In the genomic region with DNA sequence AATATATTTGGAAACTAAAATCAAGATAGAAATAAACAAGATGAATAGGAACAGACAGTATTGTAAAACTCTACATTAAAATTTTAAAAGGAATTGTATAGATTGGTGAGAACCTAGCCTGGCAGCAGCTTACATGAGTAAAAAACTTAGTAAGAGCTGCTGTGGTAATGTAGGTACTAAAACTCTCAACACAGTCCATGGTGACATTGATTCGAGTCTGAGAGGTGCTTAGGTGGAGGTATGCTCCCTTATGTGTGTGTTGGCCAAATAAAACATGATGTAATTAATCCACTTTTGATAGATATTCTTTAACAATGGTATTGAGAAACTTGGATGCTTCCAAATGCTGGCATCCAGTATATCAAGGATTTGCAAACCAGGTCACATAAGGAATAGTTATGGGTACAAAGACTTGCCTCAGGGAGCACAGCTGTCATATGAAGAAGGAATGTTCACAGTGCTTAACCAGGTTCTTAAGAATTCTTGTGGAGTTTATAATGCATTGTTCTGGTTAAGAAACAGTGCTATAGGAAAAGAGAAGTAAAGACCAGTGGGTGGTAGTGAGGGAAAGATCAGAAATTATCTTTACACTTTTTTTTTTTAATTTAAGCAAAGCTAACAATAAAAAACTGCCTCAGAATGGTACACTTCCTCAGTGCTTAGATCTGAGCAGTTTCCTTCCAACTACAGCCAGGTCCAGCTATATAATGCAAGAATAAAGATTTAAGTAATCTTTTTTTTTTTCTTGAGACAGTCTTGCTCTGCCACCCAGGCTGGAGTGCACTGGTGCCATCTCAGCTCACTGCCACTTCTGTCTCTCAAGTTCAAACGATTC, we compare ENCODE assay signal across 11 cellular contexts. TPM values are rescaled to one million over a fixed set of nuclear protein-coding genes. Genes with fewer than 3 reads are reported as not detected.
A peak's percentile ranks its signal among the peaks of the same experiment; 100 is the strongest.
DNase-seq lines count a peak whose midpoint lies in the region; ATAC-seq, FAIRE-seq and TF ChIP-seq lines count a peak whose summit lies in the region.
"Had no signal": no experiment of that assay in that cellular context is flagged by ENCODE, and none has a peak within 500 bp of the region (broad histone marks: within the 10 kb centered on the region; RNA-seq: fewer than 3 reads in every experiment).

No MANE protein-coding gene starts in this region.

- DNase-seq in activated T-cell treated with anti-CD3 and anti-CD28 coated beads, Interleukin-2, amount 50 U/mL, for 24 hours: no peak
- DNase-seq in activated T-cell treated with anti-CD3 and anti-CD28 coated beads for 4 hours: no peak
- DNase-seq in endothelial cell (ENCODE audit: low spot score): no peak
- no peak for DNase-seq in stimulated activated naive B cell treated with anti-CD40 and anti-IgM and Interleukin-4, amounts not matched to agents 10 μg/mL and 1 μg/mL and 100 μg/mL, for 72 hours
- DNase-seq in amygdala (lab: John Stamatoyannopoulos, UW): no peak
- DNase-seq in small intestine: no peak
- DNase-seq in HEK293T (ENCODE audit: extremely low spot score): no peak
- DNase-seq: activated CD8-positive, alpha-beta memory T cell treated with anti-CD3 and anti-CD28 coated beads, Interleukin-2, amount 10 ng/mL, durations not matched to agents 7 days and 5 days; NCI-H187 treated with DMSO at 0.1 percent for 48 hours had no signal

- no peaks in the 10 kb centered on the region for H3K9me3 ChIP-seq in small intestine (ENCODE audit: control insufficient read depth, low read depth)

- H3K27ac ChIP-seq in small intestine (ENCODE audit: low read depth in 1 of 2, low read length in 1 of 2): no peak overlapping the region

- peaks cover 67% of the 10 kb centered on the region for H3K36me3 Mint-ChIP-seq in activated T-cell treated with anti-CD3 and anti-CD28 coated beads, Interleukin-2, amount 50 U/mL, for 24 hours (ENCODE audit: low read depth)
- H3K36me3 Mint-ChIP-seq in endothelial cell (ENCODE audit: low read depth, unreplicated experiment): peaks cover 25% of the 10 kb centered on the region
- H3K36me3 Mint-ChIP-seq in stimulated activated naive B cell treated with anti-CD40 and anti-IgM and Interleukin-4, amounts not matched to agents 10 μg/mL and 1 μg/mL and 100 μg/mL, for 72 hours: peaks cover 39 to 54% of the 10 kb centered on the region in 2 donors

- H3K9me3 Mint-ChIP-seq in activated T-cell treated with anti-CD3 and anti-CD28 coated beads, Interleukin-2, amount 50 U/mL, for 24 hours: peaks cover 6% of the 10 kb centered on the region
- no peaks in the 10 kb centered on the region for H3K9me3 Mint-ChIP-seq in endothelial cell (ENCODE audit: unreplicated experiment)
- peaks cover 5 to 7% of the 10 kb centered on the region in 2 donors for H3K9me3 Mint-ChIP-seq in stimulated activated naive B cell treated with anti-CD40 and anti-IgM and Interleukin-4, amounts not matched to agents 10 μg/mL and 1 μg/mL and 100 μg/mL, for 72 hours

- H3K36me3 ChIP-seq in small intestine (ENCODE audit: control insufficient read depth in 2 of 2, insufficient read depth in 2 of 2, low read length in 2 of 2): peaks cover 0 to 2% of the 10 kb centered on the region in 2 donors

- H3K4me3 ChIP-seq in small intestine (ENCODE audit: low read depth in 1 of 2, low read length in 2 of 2): no peak overlapping the region

- H3K4me3 Mint-ChIP-seq in activated T-cell treated with anti-CD3 and anti-CD28 coated beads, Interleukin-2, amount 50 U/mL, for 24 hours: no peak overlapping the region
- H3K4me3 Mint-ChIP-seq in endothelial cell (ENCODE audit: unreplicated experiment): peak overlapping the region; percentile 65
- H3K4me3 Mint-ChIP-seq in stimulated activated naive B cell treated with anti-CD40 and anti-IgM and Interleukin-4, amounts not matched to agents 10 μg/mL and 1 μg/mL and 100 μg/mL, for 72 hours: peak overlapping the region; percentile 23 to 51
- H3K4me3 Mint-ChIP-seq: activated CD8-positive, alpha-beta memory T cell treated with anti-CD3 and anti-CD28 coated beads, Interleukin-2, amount 10 ng/mL, durations not matched to agents 7 days and 5 days had no signal

- no peaks in the 10 kb centered on the region for H3K27me3 ChIP-seq in small intestine (ENCODE audit: control insufficient read depth in 2 of 2, insufficient read depth in 2 of 2, low read length in 2 of 2)

- peak overlapping the region; percentile 70 for H3K27ac Mint-ChIP-seq in activated T-cell treated with anti-CD3 and anti-CD28 coated beads, Interleukin-2, amount 50 U/mL, for 24 hours
- H3K27ac Mint-ChIP-seq in endothelial cell (ENCODE audit: unreplicated experiment): no peak overlapping the region
- H3K27ac Mint-ChIP-seq in stimulated activated naive B cell treated with anti-CD40 and anti-IgM and Interleukin-4, amounts not matched to agents 10 μg/mL and 1 μg/mL and 100 μg/mL, for 72 hours: peak overlapping the region; percentile 56
- H3K27ac Mint-ChIP-seq: activated CD8-positive, alpha-beta memory T cell treated with anti-CD3 and anti-CD28 coated beads, Interleukin-2, amount 10 ng/mL, durations not matched to agents 7 days and 5 days had no signal

- CTCF ChIA-PET in HEK293T (lab: Yijun Ruan, JAX): no interaction called here

- peaks cover 65% of the 10 kb centered on the region for H3K4me1 Mint-ChIP-seq in activated T-cell treated with anti-CD3 and anti-CD28 coated beads, Interleukin-2, amount 50 U/mL, for 24 hours (ENCODE audit: low read depth)
- peaks cover 8% of the 10 kb centered on the region for H3K4me1 Mint-ChIP-seq in endothelial cell (ENCODE audit: unreplicated experiment)
- peaks cover 31 to 60% of the 10 kb centered on the region in 2 donors for H3K4me1 Mint-ChIP-seq in stimulated activated naive B cell treated with anti-CD40 and anti-IgM and Interleukin-4, amounts not matched to agents 10 μg/mL and 1 μg/mL and 100 μg/mL, for 72 hours

- TF ChIP-seq CTCF in endothelial cell (IDR thresholded peaks at IDR 0.05; ENCODE audit: unreplicated experiment): no peak

- WGBS in small intestine, 3 donors: 85 to 93% (median 86%) methylated on average over 2 of the region's 2 CpGs

- no peaks in the 10 kb centered on the region for H3K4me1 ChIP-seq in small intestine (ENCODE audit: control insufficient read depth in 2 of 2, insufficient read depth in 1 of 2, low read depth in 1 of 2, low read length in 1 of 2)

- POLR2A ChIA-PET in HEK293T (lab: Yijun Ruan, JAX): no interaction called here

- no peaks in the 10 kb centered on the region for H3K27me3 Mint-ChIP-seq in activated T-cell treated with anti-CD3 and anti-CD28 coated beads, Interleukin-2, amount 50 U/mL, for 24 hours
- H3K27me3 Mint-ChIP-seq in endothelial cell (ENCODE audit: unreplicated experiment): no peaks in the 10 kb centered on the region
- no peaks in the 10 kb centered on the region for H3K27me3 Mint-ChIP-seq in stimulated activated naive B cell treated with anti-CD40 and anti-IgM and Interleukin-4, amounts not matched to agents 10 μg/mL and 1 μg/mL and 100 μg/mL, for 72 hours
- H3K27me3 Mint-ChIP-seq: activated CD8-positive, alpha-beta memory T cell treated with anti-CD3 and anti-CD28 coated beads, Interleukin-2, amount 10 ng/mL, durations not matched to agents 7 days and 5 days had no signal

- no peak for FAIRE-seq in small intestine (lab: Jason Lieb, UNC)
- FAIRE-seq: bronchial epithelial cell had no signal

- peak; percentile 28 for ATAC-seq in HG03280 (IDR thresholded peaks at IDR 0.05; ENCODE audit: unreplicated experiment)
- ATAC-seq in stimulated activated naive B cell treated with anti-CD40 and anti-IgM and Interleukin-4, amounts not matched to agents 10 μg/mL and 1 μg/mL and 100 μg/mL, for 72 hours (replicated peaks): peak; percentile 68 to 71
- ATAC-seq: activated CD8-positive, alpha-beta memory T cell treated with anti-CD3 and anti-CD28 coated beads, Interleukin-2, amount 10 ng/mL, durations not matched to agents 7 days and 5 days had no signal

TF ChIP-seq in HEK293T, 16 proteins besides CTCF, POLR2A, EP300 and RAD21:
- TF ChIP-seq NFRKB (IDR thresholded peaks at IDR 0.05): no peak
- no peak for TF ChIP-seq TARDBP (IDR thresholded peaks at IDR 0.05)
- TF ChIP-seq BHLHE40 (IDR thresholded peaks at IDR 0.05; ENCODE audit: borderline replicate concordance): no peak
- no peak for TF ChIP-seq LEF1 (IDR thresholded peaks at IDR 0.05; ENCODE audit: borderline replicate concordance)
- no peak for TF ChIP-seq SUZ12 (IDR thresholded peaks at IDR 0.05)
- TF ChIP-seq FOXA1 (IDR thresholded peaks at IDR 0.05): no peak
- no peak for TF ChIP-seq L3MBTL2 (conservative IDR thresholded peaks at IDR 0.05)
- TF ChIP-seq ARNT (IDR thresholded peaks at IDR 0.05): no peak
- no peak for TF ChIP-seq SP1 (IDR thresholded peaks at IDR 0.05)
- no peak for TF ChIP-seq FOXM1 (IDR thresholded peaks at IDR 0.05; ENCODE audit: borderline replicate concordance)
- TF ChIP-seq, protein P1, sequence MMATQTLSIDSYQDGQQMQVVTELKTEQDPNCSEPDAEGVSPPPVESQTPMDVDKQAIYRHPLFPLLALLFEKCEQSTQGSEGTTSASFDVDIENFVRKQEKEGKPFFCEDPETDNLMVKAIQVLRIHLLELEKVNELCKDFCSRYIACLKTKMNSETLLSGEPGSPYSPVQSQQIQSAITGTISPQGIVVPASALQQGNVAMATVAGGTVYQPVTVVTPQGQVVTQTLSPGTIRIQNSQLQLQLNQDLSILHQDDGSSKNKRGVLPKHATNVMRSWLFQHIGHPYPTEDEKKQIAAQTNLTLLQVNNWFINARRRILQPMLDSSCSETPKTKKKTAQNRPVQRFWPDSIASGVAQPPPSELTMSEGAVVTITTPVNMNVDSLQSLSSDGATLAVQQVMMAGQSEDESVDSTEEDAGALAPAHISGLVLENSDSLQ (IDR thresholded peaks at IDR 0.05): no peak
- no peak for TF ChIP-seq HDGF (IDR thresholded peaks at IDR 0.05; ENCODE audit: borderline replicate concordance)
- TF ChIP-seq CTBP1 (IDR thresholded peaks at IDR 0.05; ENCODE audit: borderline replicate concordance): no peak
- no peak for TF ChIP-seq FOXK2 (IDR thresholded peaks at IDR 0.05)
- no peak for TF ChIP-seq ZNF384 (IDR thresholded peaks at IDR 0.05)
- TF ChIP-seq ELF4 (IDR thresholded peaks at IDR 0.05): no peak

RNA-seq across cellular contexts. Expression of gene IL20RB, which starts 24.6 kb away (rescaled TPM):
- 2.9 TPM for total RNA-seq in endothelial cell (ENCODE audit: unreplicated experiment)
- under 1 TPM; 0.67 to 0.81 (median 0.78) TPM for polyA plus RNA-seq in small intestine
